Comparison of ENCODE assay signal across 1 cellular context in the genomic region with DNA sequence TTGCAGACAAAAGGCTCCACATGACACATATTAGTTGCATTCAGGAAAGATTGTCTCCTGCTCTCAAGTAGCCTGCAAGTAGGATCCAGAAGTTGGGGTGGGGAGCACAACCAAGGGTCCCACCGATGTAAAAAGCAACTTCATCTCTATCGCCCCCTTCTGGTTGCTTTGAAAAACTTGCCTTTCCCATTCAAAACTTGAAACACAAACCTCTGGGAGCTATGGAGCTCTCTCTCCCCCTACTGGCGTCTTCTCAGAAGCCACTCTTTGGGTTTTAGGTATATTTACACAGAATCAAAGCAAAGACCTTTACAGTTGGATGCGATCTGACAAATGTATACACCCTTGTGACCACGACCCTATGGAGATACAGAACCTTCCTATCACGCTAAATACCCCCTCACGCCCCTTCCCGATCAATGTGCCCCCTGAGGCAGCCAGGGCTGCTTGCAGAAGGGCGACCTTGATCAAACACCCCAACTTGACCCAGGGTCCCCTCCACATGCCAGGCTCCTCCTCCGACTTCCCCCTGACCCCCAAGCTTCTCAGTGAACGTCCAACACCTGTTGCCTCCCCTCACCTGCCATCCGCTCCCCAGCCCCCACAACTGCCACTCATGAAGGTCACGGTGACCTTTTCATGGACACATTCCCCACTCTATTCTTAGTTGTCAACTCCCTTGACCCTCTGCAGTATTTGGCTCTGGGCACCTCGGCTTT.
TF ChIP-seq lines count a peak whose summit lies in the region.

No MANE protein-coding gene starts in this region.

TF ChIP-seq in HepG2, 621 proteins besides CTCF, POLR2A, EP300 and RAD21 (continues in another document):
- no peak for TF ChIP-seq NCOA1 (CRISPR knock-in tag; IDR thresholded peaks at IDR 0.05)
- TF ChIP-seq MAFF (IDR thresholded peaks at IDR 0.05; ENCODE audit: low read depth, low read length) = no peak
- TF ChIP-seq ZNF253 (CRISPR knock-in tag; IDR thresholded peaks at IDR 0.05; ENCODE audit: borderline replicate concordance) = no peak
- no peak for TF ChIP-seq ZNF234 (CRISPR knock-in tag; conservative IDR thresholded peaks at IDR 0.05)
- TF ChIP-seq HMG20B (CRISPR knock-in tag; conservative IDR thresholded peaks at IDR 0.05) = no peak
- TF ChIP-seq, protein P1, sequence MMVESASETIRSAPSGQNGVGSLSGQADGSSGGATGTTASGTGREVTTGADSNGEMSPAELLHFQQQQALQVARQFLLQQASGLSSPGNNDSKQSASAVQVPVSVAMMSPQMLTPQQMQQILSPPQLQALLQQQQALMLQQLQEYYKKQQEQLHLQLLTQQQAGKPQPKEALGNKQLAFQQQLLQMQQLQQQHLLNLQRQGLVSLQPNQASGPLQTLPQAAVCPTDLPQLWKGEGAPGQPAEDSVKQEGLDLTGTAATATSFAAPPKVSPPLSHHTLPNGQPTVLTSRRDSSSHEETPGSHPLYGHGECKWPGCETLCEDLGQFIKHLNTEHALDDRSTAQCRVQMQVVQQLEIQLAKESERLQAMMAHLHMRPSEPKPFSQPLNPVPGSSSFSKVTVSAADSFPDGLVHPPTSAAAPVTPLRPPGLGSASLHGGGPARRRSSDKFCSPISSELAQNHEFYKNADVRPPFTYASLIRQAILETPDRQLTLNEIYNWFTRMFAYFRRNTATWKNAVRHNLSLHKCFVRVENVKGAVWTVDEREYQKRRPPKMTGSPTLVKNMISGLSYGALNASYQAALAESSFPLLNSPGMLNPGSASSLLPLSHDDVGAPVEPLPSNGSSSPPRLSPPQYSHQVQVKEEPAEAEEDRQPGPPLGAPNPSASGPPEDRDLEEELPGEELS (CRISPR knock-in tag; IDR thresholded peaks at IDR 0.05) = no peak
- TF ChIP-seq MED8 (CRISPR knock-in tag; IDR thresholded peaks at IDR 0.05; ENCODE audit: insufficient replicate concordance) = no peak
- TF ChIP-seq, protein P2, sequence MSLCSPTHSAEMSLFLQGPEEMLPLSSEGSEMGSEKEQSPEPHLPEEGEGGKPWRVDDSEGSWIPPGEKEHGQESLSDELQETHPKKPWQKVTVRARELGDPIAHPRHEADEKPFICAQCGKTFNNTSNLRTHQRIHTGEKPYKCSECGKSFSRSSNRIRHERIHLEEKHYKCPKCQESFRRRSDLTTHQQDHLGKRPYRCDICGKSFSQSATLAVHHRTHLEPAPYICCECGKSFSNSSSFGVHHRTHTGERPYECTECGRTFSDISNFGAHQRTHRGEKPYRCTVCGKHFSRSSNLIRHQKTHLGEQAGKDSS (CRISPR knock-in tag; IDR thresholded peaks at IDR 0.05; ENCODE audit: borderline replicate concordance, low read depth) = no peak
- TF ChIP-seq ZZZ3 (CRISPR knock-in tag; IDR thresholded peaks at IDR 0.05; ENCODE audit: borderline replicate concordance) = no peak
- TF ChIP-seq NFE2 (CRISPR knock-in tag; IDR thresholded peaks at IDR 0.05) = no peak
- TF ChIP-seq SETDB1 (CRISPR knock-in tag; IDR thresholded peaks at IDR 0.05; ENCODE audit: borderline replicate concordance) = no peak
- TF ChIP-seq, protein P3, sequence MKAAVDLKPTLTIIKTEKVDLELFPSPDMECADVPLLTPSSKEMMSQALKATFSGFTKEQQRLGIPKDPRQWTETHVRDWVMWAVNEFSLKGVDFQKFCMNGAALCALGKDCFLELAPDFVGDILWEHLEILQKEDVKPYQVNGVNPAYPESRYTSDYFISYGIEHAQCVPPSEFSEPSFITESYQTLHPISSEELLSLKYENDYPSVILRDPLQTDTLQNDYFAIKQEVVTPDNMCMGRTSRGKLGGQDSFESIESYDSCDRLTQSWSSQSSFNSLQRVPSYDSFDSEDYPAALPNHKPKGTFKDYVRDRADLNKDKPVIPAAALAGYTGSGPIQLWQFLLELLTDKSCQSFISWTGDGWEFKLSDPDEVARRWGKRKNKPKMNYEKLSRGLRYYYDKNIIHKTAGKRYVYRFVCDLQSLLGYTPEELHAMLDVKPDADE (CRISPR knock-in tag; IDR thresholded peaks at IDR 0.05) = no peak
- no peak for TF ChIP-seq TSC22D2 (CRISPR knock-in tag; IDR thresholded peaks at IDR 0.05; ENCODE audit: borderline replicate concordance)
- no peak for TF ChIP-seq MIER3 (CRISPR knock-in tag; IDR thresholded peaks at IDR 0.05; ENCODE audit: borderline replicate concordance)
- TF ChIP-seq YEATS4 (CRISPR knock-in tag; IDR thresholded peaks at IDR 0.05; ENCODE audit: borderline replicate concordance) = no peak
- TF ChIP-seq SRSF1 (optimal IDR thresholded peaks at IDR 0.05; ENCODE audit: low read depth, low read length) = no peak
- TF ChIP-seq RELA (CRISPR knock-in tag; IDR thresholded peaks at IDR 0.05) = no peak
- no peak for TF ChIP-seq ZNF546 (CRISPR knock-in tag; conservative IDR thresholded peaks at IDR 0.05)
- no peak for TF ChIP-seq HOXD1 (CRISPR knock-in tag; IDR thresholded peaks at IDR 0.05)
- TF ChIP-seq KLF16 (CRISPR knock-in tag; IDR thresholded peaks at IDR 0.05) = peak in 1 of 2 experiments; percentile 70; a peak in 1 of 4 replicates
- TF ChIP-seq, protein P4, sequence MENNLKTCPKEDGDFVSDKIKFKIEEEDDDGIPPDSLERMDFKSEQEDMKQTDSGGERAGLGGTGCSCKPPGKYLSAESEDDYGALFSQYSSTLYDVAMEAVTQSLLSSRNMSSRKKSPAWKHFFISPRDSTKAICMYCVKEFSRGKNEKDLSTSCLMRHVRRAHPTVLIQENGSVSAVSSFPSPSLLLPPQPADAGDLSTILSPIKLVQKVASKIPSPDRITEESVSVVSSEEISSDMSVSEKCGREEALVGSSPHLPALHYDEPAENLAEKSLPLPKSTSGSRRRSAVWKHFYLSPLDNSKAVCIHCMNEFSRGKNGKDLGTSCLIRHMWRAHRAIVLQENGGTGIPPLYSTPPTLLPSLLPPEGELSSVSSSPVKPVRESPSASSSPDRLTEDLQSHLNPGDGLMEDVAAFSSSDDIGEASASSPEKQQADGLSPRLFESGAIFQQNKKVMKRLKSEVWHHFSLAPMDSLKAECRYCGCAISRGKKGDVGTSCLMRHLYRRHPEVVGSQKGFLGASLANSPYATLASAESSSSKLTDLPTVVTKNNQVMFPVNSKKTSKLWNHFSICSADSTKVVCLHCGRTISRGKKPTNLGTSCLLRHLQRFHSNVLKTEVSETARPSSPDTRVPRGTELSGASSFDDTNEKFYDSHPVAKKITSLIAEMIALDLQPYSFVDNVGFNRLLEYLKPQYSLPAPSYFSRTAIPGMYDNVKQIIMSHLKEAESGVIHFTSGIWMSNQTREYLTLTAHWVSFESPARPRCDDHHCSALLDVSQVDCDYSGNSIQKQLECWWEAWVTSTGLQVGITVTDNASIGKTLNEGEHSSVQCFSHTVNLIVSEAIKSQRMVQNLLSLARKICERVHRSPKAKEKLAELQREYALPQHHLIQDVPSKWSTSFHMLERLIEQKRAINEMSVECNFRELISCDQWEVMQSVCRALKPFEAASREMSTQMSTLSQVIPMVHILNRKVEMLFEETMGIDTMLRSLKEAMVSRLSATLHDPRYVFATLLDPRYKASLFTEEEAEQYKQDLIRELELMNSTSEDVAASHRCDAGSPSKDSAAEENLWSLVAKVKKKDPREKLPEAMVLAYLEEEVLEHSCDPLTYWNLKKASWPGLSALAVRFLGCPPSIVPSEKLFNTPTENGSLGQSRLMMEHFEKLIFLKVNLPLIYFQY (CRISPR knock-in tag; IDR thresholded peaks at IDR 0.05; ENCODE audit: borderline replicate concordance) = no peak; the same call in 1 of the 2 replicates
- TF ChIP-seq FOSL2 (CRISPR knock-in tag; IDR thresholded peaks at IDR 0.05) = no peak
- TF ChIP-seq RORA (CRISPR knock-in tag; IDR thresholded peaks at IDR 0.05) = no peak
- no peak for TF ChIP-seq SMARCC2 (IDR thresholded peaks at IDR 0.05)
- TF ChIP-seq, protein P5, sequence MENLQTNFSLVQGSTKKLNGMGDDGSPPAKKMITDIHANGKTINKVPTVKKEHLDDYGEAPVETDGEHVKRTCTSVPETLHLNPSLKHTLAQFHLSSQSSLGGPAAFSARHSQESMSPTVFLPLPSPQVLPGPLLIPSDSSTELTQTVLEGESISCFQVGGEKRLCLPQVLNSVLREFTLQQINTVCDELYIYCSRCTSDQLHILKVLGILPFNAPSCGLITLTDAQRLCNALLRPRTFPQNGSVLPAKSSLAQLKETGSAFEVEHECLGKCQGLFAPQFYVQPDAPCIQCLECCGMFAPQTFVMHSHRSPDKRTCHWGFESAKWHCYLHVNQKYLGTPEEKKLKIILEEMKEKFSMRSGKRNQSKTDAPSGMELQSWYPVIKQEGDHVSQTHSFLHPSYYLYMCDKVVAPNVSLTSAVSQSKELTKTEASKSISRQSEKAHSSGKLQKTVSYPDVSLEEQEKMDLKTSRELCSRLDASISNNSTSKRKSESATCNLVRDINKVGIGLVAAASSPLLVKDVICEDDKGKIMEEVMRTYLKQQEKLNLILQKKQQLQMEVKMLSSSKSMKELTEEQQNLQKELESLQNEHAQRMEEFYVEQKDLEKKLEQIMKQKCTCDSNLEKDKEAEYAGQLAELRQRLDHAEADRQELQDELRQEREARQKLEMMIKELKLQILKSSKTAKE (CRISPR knock-in tag; IDR thresholded peaks at IDR 0.05; ENCODE audit: borderline replicate concordance) = no peak
- TF ChIP-seq BHLHE40 (IDR thresholded peaks at IDR 0.05; ENCODE audit: low read length) = no peak
- TF ChIP-seq, protein P6, sequence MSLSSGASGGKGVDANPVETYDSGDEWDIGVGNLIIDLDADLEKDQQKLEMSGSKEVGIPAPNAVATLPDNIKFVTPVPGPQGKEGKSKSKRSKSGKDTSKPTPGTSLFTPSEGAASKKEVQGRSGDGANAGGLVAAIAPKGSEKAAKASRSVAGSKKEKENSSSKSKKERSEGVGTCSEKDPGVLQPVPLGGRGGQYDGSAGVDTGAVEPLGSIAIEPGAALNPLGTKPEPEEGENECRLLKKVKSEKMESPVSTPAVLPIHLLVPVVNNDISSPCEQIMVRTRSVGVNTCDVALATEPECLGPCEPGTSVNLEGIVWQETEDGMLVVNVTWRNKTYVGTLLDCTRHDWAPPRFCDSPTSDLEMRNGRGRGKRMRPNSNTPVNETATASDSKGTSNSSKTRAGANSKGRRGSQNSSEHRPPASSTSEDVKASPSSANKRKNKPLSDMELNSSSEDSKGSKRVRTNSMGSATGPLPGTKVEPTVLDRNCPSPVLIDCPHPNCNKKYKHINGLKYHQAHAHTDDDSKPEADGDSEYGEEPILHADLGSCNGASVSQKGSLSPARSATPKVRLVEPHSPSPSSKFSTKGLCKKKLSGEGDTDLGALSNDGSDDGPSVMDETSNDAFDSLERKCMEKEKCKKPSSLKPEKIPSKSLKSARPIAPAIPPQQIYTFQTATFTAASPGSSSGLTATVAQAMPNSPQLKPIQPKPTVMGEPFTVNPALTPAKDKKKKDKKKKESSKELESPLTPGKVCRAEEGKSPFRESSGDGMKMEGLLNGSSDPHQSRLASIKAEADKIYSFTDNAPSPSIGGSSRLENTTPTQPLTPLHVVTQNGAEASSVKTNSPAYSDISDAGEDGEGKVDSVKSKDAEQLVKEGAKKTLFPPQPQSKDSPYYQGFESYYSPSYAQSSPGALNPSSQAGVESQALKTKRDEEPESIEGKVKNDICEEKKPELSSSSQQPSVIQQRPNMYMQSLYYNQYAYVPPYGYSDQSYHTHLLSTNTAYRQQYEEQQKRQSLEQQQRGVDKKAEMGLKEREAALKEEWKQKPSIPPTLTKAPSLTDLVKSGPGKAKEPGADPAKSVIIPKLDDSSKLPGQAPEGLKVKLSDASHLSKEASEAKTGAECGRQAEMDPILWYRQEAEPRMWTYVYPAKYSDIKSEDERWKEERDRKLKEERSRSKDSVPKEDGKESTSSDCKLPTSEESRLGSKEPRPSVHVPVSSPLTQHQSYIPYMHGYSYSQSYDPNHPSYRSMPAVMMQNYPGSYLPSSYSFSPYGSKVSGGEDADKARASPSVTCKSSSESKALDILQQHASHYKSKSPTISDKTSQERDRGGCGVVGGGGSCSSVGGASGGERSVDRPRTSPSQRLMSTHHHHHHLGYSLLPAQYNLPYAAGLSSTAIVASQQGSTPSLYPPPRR (CRISPR knock-in tag; IDR thresholded peaks at IDR 0.05; ENCODE audit: borderline replicate concordance) = no peak
- no peak for TF ChIP-seq IKZF4 (CRISPR knock-in tag; IDR thresholded peaks at IDR 0.05; ENCODE audit: borderline replicate concordance, low read depth, not compliant biosample characterization)
- TF ChIP-seq ZNF207 (IDR thresholded peaks at IDR 0.05; ENCODE audit: borderline replicate concordance) = no peak
- TF ChIP-seq, protein P7, sequence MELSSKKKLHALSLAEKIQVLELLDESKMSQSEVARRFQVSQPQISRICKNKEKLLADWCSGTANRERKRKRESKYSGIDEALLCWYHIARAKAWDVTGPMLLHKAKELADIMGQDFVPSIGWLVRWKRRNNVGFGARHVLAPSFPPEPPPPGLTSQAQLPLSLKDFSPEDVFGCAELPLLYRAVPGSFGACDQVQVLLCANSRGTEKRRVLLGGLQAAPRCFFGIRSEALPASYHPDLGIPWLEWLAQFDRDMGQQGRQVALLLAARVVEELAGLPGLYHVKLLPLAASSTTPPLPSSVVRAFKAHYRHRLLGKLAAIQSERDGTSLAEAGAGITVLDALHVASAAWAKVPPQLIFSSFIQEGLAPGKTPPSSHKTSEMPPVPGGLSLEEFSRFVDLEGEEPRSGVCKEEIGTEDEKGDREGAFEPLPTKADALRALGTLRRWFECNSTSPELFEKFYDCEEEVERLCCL (CRISPR knock-in tag; IDR thresholded peaks at IDR 0.05; ENCODE audit: borderline replicate concordance) = no peak
- no peak for TF ChIP-seq NFIC (IDR thresholded peaks at IDR 0.05; ENCODE audit: low read length)
- TF ChIP-seq PTBP1 (IDR thresholded peaks at IDR 0.05; ENCODE audit: low read depth, low read length, poor library complexity, severe bottlenecking) = no peak
- no peak for TF ChIP-seq RARG (CRISPR knock-in tag; IDR thresholded peaks at IDR 0.05; ENCODE audit: low read depth)
- no peak for TF ChIP-seq SKI (IDR thresholded peaks at IDR 0.05; ENCODE audit: partially characterized antibody)
- TF ChIP-seq, protein P8, sequence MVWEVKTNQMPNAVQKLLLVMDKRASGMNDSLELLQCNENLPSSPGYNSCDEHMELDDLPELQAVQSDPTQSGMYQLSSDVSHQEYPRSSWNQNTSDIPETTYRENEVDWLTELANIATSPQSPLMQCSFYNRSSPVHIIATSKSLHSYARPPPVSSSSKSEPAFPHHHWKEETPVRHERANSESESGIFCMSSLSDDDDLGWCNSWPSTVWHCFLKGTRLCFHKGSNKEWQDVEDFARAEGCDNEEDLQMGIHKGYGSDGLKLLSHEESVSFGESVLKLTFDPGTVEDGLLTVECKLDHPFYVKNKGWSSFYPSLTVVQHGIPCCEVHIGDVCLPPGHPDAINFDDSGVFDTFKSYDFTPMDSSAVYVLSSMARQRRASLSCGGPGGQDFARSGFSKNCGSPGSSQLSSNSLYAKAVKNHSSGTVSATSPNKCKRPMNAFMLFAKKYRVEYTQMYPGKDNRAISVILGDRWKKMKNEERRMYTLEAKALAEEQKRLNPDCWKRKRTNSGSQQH (CRISPR knock-in tag; IDR thresholded peaks at IDR 0.05; ENCODE audit: low read depth) = no peak
- TF ChIP-seq JUNB (CRISPR knock-in tag; IDR thresholded peaks at IDR 0.05; ENCODE audit: borderline replicate concordance) = no peak
